Comparison of ENCODE assay signal across 8 cellular contexts in the genomic region with DNA sequence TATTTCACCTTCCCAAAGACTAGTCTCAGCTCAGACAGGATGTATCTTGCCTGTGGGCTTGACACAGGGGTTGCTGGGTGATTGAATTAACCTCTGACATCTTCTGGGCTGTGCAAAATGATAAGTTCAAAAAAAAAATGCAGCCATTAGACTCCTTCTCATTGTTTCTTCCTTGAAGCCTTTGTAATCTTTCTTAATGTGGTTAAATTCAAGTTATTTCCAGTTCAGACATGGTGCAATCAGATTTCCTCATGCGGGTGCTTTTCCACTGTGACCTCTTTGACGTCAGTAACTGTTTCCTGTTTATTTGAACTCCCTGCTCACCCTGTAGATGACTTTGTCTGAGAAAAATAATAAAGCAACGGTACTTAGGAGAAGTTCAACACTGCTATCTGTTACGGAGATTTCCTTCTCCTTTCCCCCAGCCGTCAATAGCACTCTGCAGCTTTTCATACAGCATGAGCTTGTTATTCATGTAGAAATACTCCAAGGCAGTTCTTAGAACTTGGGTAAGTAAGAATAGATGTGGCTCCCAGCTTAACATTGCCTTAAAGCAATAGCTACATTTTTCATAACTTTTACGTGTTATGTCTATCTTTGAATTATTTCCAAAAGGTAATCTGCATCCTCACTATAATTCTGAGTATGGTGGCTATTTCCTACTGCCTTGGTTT.
DNase-seq lines count a peak whose midpoint lies in the region; ATAC-seq and TF ChIP-seq lines count a peak whose summit lies in the region.

No MANE protein-coding gene starts in this region.

- ATAC-seq in activated CD4-positive, CD25-positive, alpha-beta regulatory T cell treated with anti-CD3 and anti-CD28 coated beads, Interleukin-2, amount 50 U/mL, for 24 hours: peak; percentile 66
- ATAC-seq in HG03108 (IDR thresholded peaks at IDR 0.05; ENCODE audit: unreplicated experiment): no peak

- TF ChIP-seq CTCF in AG09319 (IDR thresholded peaks at IDR 0.05; ENCODE audit: low read depth, low read length): no peak

- DNase-seq in AG09319 (ENCODE audit: extremely low read depth, low read depth) (peak; percentile 88), HT1080 (ENCODE audit: low read depth) (peak; percentile 93), myocyte (ENCODE audit: low read depth) (peak; percentile 52), ureter (ENCODE audit: low spot score) (peak; percentile 79), NCI-H1048 (lab: John Stamatoyannopoulos, UW) (no peak)
- peak; percentile 63 for DNase-seq in effector CD4-positive, alpha-beta T cell
